In genomic region chr2:16615687-16616615, GRCh38 we compare ENCODE assay signal across 16 cellular contexts. TPM values are rescaled to one million over a fixed set of nuclear protein-coding genes. Genes with fewer than 3 reads are reported as not detected.
DNase-seq lines count a peak whose midpoint lies in the region; ATAC-seq and TF ChIP-seq lines count a peak whose summit lies in the region.
"Had no signal": no experiment of that assay in that cellular context is flagged by ENCODE, and none has a peak within 500 bp of the region (broad histone marks: within the 10 kb centered on the region; RNA-seq: fewer than 3 reads in every experiment).

No MANE protein-coding gene starts in this region.

- no peaks in the 10 kb centered on the region for H3K36me3 ChIP-seq in naive thymus-derived CD4-positive, alpha-beta T cell (ENCODE audit: control insufficient read depth in 2 of 3, insufficient read depth in 3 of 3, low read length in 3 of 3)
- H3K36me3 ChIP-seq: ovary had no signal

- peaks cover 0 to 7% (median 0%) of the 10 kb centered on the region in 7 donors for H3K4me1 Mint-ChIP-seq in naive thymus-derived CD4-positive, alpha-beta T cell
- H3K4me1 Mint-ChIP-seq in Calu3 (ENCODE audit: low read depth, unreplicated experiment), result peaks cover 10% of the 10 kb centered on the region
- H3K4me1 Mint-ChIP-seq: activated naive CD8-positive, alpha-beta T cell treated with anti-CD3 and anti-CD28 coated beads, Interleukin-2, amount 10 ng/mL, durations not matched to agents 7 days and 5 days had no signal

- POLR2A ChIA-PET in naive thymus-derived CD4-positive, alpha-beta T cell (lab: Charles Lee), result no interaction called here

- no peak overlapping the region for H3K27ac Mint-ChIP-seq in naive thymus-derived CD4-positive, alpha-beta T cell
- H3K27ac Mint-ChIP-seq in Calu3 (ENCODE audit: unreplicated experiment), result no peak overlapping the region
- H3K27ac Mint-ChIP-seq: activated naive CD8-positive, alpha-beta T cell treated with anti-CD3 and anti-CD28 coated beads, Interleukin-2, amount 10 ng/mL, durations not matched to agents 7 days and 5 days had no signal

- H3K27me3 ChIP-seq in naive thymus-derived CD4-positive, alpha-beta T cell (ENCODE audit: control insufficient read depth in 2 of 2, insufficient read depth in 2 of 2, low read length in 2 of 2), result no peaks in the 10 kb centered on the region
- H3K27me3 ChIP-seq: esophagus muscularis mucosa, ovary had no signal

- BruUV-seq in Calu3 (replicated peaks; lab: Mats Ljungman, UMichigan), result no TSS peak

- no peak overlapping the region for H3K4me3 Mint-ChIP-seq in naive thymus-derived CD4-positive, alpha-beta T cell
- no peak overlapping the region for H3K4me3 Mint-ChIP-seq in Calu3 (ENCODE audit: low read depth, unreplicated experiment)
- H3K4me3 Mint-ChIP-seq: activated naive CD8-positive, alpha-beta T cell treated with anti-CD3 and anti-CD28 coated beads, Interleukin-2, amount 10 ng/mL, durations not matched to agents 7 days and 5 days had no signal

- H3K27me3 Mint-ChIP-seq in naive thymus-derived CD4-positive, alpha-beta T cell, result peaks cover 3 to 22% (median 10%) of the 10 kb centered on the region in 5 donors
- H3K27me3 Mint-ChIP-seq in Calu3 (ENCODE audit: unreplicated experiment), result peaks cover 60% of the 10 kb centered on the region

- no peak for TF ChIP-seq CTCF in Calu3 (IDR thresholded peaks at IDR 0.05; ENCODE audit: unreplicated experiment)

- no peaks in the 10 kb centered on the region for H3K36me3 Mint-ChIP-seq in naive thymus-derived CD4-positive, alpha-beta T cell
- H3K36me3 Mint-ChIP-seq in Calu3 (ENCODE audit: insufficient read depth, unreplicated experiment), result no peaks in the 10 kb centered on the region
- H3K36me3 Mint-ChIP-seq: activated naive CD8-positive, alpha-beta T cell treated with anti-CD3 and anti-CD28 coated beads, Interleukin-2, amount 10 ng/mL, durations not matched to agents 7 days and 5 days had no signal

- intact Hi-C loops in naive thymus-derived CD4-positive, alpha-beta T cell (cut with micrococcal nuclease), result no loop called here
- intact Hi-C loops in Calu3 (cut with micrococcal nuclease; ENCODE audit: unreplicated experiment), result no loop called here

- CTCF ChIA-PET in naive thymus-derived CD4-positive, alpha-beta T cell (lab: Charles Lee), result interaction anchor here (4.7 kb wide), 1 partner anchor 141 kb away, joined by 32 read pairs; no protein-coding TSS in a partner anchor
- CTCF ChIA-PET in Calu3 (lab: Charles Lee), result no interaction called here

- H3K9me3 Mint-ChIP-seq in naive thymus-derived CD4-positive, alpha-beta T cell, result no peaks in the 10 kb centered on the region
- no peaks in the 10 kb centered on the region for H3K9me3 Mint-ChIP-seq in Calu3 (ENCODE audit: low read depth, unreplicated experiment)
- H3K9me3 Mint-ChIP-seq: activated naive CD8-positive, alpha-beta T cell treated with anti-CD3 and anti-CD28 coated beads, Interleukin-2, amount 10 ng/mL, durations not matched to agents 7 days and 5 days had no signal

- H3K4me3 ChIP-seq in naive thymus-derived CD4-positive, alpha-beta T cell (ENCODE audit: low read length), result no peak overlapping the region
- H3K4me3 ChIP-seq: esophagus muscularis mucosa, lung, ovary, thoracic aorta had no signal

- DNase-seq in C1 segment of cervical spinal cord (lab: John Stamatoyannopoulos, UW) (peak in 11 of 14 donors; percentile 20 to 84 (median 54)), SK-MEL-5 (ENCODE audit: low read depth, low spot score) (peak; percentile 29), globus pallidus (ENCODE audit: low spot score) (peak; percentile 88), Calu3 (no peak)
- DNase-seq in naive thymus-derived CD4-positive, alpha-beta T cell, result no peak
- DNase-seq: activated CD8-positive, alpha-beta memory T cell treated with anti-CD3 and anti-CD28 coated beads, Interleukin-2, amount 50 U/mL, for 4 hours; activated naive CD8-positive, alpha-beta T cell treated with anti-CD3 and anti-CD28 coated beads, Interleukin-2, amount 10 ng/mL, durations not matched to agents 7 days and 5 days; NCI-H1048; ovary; stimulated activated CD4-positive, alpha-beta T cell treated with anti-CD3 and anti-CD28 coated beads, Interleukin-12 subunit alpha, Interleukin-12 subunit beta, amount 100 ng/mL, for 4 hours had no signal

- no peaks in the 10 kb centered on the region for H3K4me1 ChIP-seq in naive thymus-derived CD4-positive, alpha-beta T cell (ENCODE audit: control insufficient read depth in 2 of 2, insufficient read depth in 2 of 2, low read length in 2 of 2)

- in situ Hi-C loops in SK-MEL-5 (cut with HindIII; ENCODE audit: low pct_unique_long_range_greater_than_20kb, low sequenced_read_pairs), result no loop called here

- H3K27ac ChIP-seq in naive thymus-derived CD4-positive, alpha-beta T cell (ENCODE audit: low read depth, low read length), result no peak overlapping the region
- H3K27ac ChIP-seq: ovary, thoracic aorta had no signal

- H3K9me3 ChIP-seq in naive thymus-derived CD4-positive, alpha-beta T cell (ENCODE audit: control insufficient read depth in 2 of 3, low read length in 3 of 3), result no peaks in the 10 kb centered on the region
- H3K9me3 ChIP-seq: esophagus muscularis mucosa, ovary, thoracic aorta had no signal

- ATAC-seq in naive thymus-derived CD4-positive, alpha-beta T cell, result peak; percentile 12
- ATAC-seq in GM19035 (IDR thresholded peaks at IDR 0.05; ENCODE audit: unreplicated experiment) (no peak), HG03039 (IDR thresholded peaks at IDR 0.05; ENCODE audit: unreplicated experiment) (no peak), GM18517 (IDR thresholded peaks at IDR 0.05; ENCODE audit: unreplicated experiment) (no peak)

RNA-seq across cellular contexts. Expression of gene CYRIA, which starts 49.7 kb away (rescaled TPM):
- 0.05 and 0.11 TPM in 2 replicates for total RNA-seq in SK-MEL-5 (2014; rRNA removed; shearing (Covaris generic))
- polyA plus RNA-seq in SK-MEL-5 (2015; cell fraction: cytosol; rRNA removed), result 0.08 TPM in 1 of 2 replicates, not detected in the other
- polyA plus RNA-seq in SK-MEL-5 (2015; cell fraction: nucleus; rRNA removed), result not detected in 2 replicates
- 10 to 100 TPM in 1 of 5 experiments, 1 to 10 TPM in 2, under 1 TPM in 2; 0.16 to 48.7 (median 1.1) TPM for total RNA-seq in naive thymus-derived CD4-positive, alpha-beta T cell
- polyA plus RNA-seq in naive thymus-derived CD4-positive, alpha-beta T cell, result 1 to 10 TPM in 1 of 2 donors, under 1 TPM in 1; 0.70 to 1.6 TPM
- 0.19 and 0.22 TPM in 2 replicates for total RNA-seq in Calu3 (2022)

Comparison
In these comparisons a context has a peak if more than half of its experiments do, and no peak if none do; other contexts are left out.
1. DNase-seq: peak in C1 segment of cervical spinal cord (11 of 14), SK-MEL-5 (single experiment) and globus pallidus (single experiment); none in naive thymus-derived CD4-positive, alpha-beta T cell (0 of 9) and Calu3 (single experiment).